Comparison of ENCODE assay signal across 19 cellular contexts in the genomic region with DNA sequence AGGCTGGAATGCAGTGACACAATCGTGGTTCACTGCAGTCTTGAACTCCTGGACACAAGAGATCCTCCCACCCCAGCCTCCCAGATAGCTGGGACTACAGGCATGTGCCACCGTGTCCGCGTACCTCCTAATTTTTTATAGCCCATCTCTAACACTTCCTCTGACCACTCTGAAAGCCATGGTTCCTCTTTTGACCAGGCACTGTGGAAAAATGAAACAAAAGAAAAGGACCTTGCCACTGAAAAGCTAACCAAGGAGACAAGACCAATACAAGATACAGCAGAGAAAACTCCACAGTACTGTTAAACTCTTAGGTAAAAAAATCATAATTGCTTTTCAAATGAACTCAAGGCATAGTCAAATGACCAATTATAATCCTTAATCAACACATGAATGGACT.
"Had no signal": no experiment of that assay in that cellular context is flagged by ENCODE, and none has a peak within 500 bp of the region (broad histone marks: within the 10 kb centered on the region; RNA-seq: fewer than 3 reads in every experiment).

No MANE protein-coding gene starts in this region.

- H3K9me3 Mint-ChIP-seq: activated CD4-positive, alpha-beta memory T cell treated with anti-CD3 and anti-CD28 coated beads for 36 hours; activated naive CD8-positive, alpha-beta T cell treated with anti-CD3 and anti-CD28 coated beads for 36 hours; stimulated activated memory B cell treated with anti-CD40 and anti-IgM and Interleukin-4, amounts not matched to agents 10 μg/mL and 1 μg/mL and 100 μg/mL, for 72 hours; T-helper 1 cell treated with Interleukin-12 subunit alpha and Interleukin-12 subunit beta and Interleukin-4 antibody, amounts not matched to agents 30 μg/mL and 1 μg/mL, for 36 hours had no signal

- H3K36me3 Mint-ChIP-seq: activated CD4-positive, alpha-beta memory T cell treated with anti-CD3 and anti-CD28 coated beads for 36 hours; activated CD8-positive, alpha-beta memory T cell treated with anti-CD3 and anti-CD28 coated beads, Interleukin-2, amount 10 ng/mL, durations not matched to agents 7 days and 5 days; activated naive CD8-positive, alpha-beta T cell treated with anti-CD3 and anti-CD28 coated beads for 36 hours; memory B cell; naive thymus-derived CD4-positive, alpha-beta T cell; stimulated activated memory B cell treated with anti-CD40 and anti-IgM and Interleukin-4, amounts not matched to agents 10 μg/mL and 1 μg/mL and 100 μg/mL, for 72 hours had no signal

- DNase-seq: activated CD4-positive, alpha-beta memory T cell treated with anti-CD3 and anti-CD28 coated beads for 36 hours; activated CD4-positive, alpha-beta T cell treated with anti-CD3 and anti-CD28 coated beads for 36 hours; activated CD8-positive, alpha-beta memory T cell treated with anti-CD3 and anti-CD28 coated beads, Interleukin-2, amount 10 ng/mL, durations not matched to agents 7 days and 5 days; activated naive CD4-positive, alpha-beta T cell; activated naive CD8-positive, alpha-beta T cell treated with anti-CD3 and anti-CD28 coated beads for 36 hours; amniotic stem cell; effector CD8-positive, alpha-beta T cell; left ventricle myocardium superior; naive thymus-derived CD4-positive, alpha-beta T cell; stimulated activated CD4-positive, alpha-beta T cell treated with anti-CD3 and anti-CD28 coated beads, Interleukin-4, amount 100 ng/mL, for 4 hours; testis; upper lobe of left lung had no signal

- H3K27me3 ChIP-seq: neutrophil, testis, upper lobe of left lung had no signal

- H3K4me3 ChIP-seq: testis, upper lobe of left lung had no signal

- H3K9ac ChIP-seq: parathyroid adenoma had no signal

- H3K4me1 ChIP-seq: parathyroid adenoma, testis, upper lobe of left lung had no signal

- H3K79me2 ChIP-seq: parathyroid adenoma had no signal

- ATAC-seq: activated CD4-positive, alpha-beta T cell treated with anti-CD3 and anti-CD28 coated beads for 36 hours; activated CD8-positive, alpha-beta memory T cell treated with anti-CD3 and anti-CD28 coated beads, Interleukin-2, amount 10 ng/mL, durations not matched to agents 7 days and 5 days; left ventricle myocardium superior; naive thymus-derived CD4-positive, alpha-beta T cell; sciatic nerve; stimulated activated memory B cell treated with anti-CD40 and anti-IgM and Interleukin-4, amounts not matched to agents 10 μg/mL and 1 μg/mL and 100 μg/mL, for 72 hours; WTC11 had no signal

- H3K9me3 ChIP-seq: neutrophil, testis, upper lobe of left lung had no signal

- H2AFZ ChIP-seq: parathyroid adenoma had no signal

- H3K4me1 Mint-ChIP-seq: activated CD4-positive, alpha-beta T cell treated with anti-CD3 and anti-CD28 coated beads for 36 hours; activated CD8-positive, alpha-beta memory T cell treated with anti-CD3 and anti-CD28 coated beads, Interleukin-2, amount 10 ng/mL, durations not matched to agents 7 days and 5 days; activated naive CD8-positive, alpha-beta T cell treated with anti-CD3 and anti-CD28 coated beads for 36 hours; memory B cell; naive thymus-derived CD4-positive, alpha-beta T cell; stimulated activated memory B cell treated with anti-CD40 and anti-IgM and Interleukin-4, amounts not matched to agents 10 μg/mL and 1 μg/mL and 100 μg/mL, for 72 hours had no signal

- H3K27ac ChIP-seq: neutrophil, parathyroid adenoma, testis, upper lobe of left lung had no signal

- H3K36me3 ChIP-seq: neutrophil, upper lobe of left lung had no signal

- H3K27ac Mint-ChIP-seq: activated CD4-positive, alpha-beta memory T cell treated with anti-CD3 and anti-CD28 coated beads for 36 hours; activated CD4-positive, alpha-beta T cell treated with anti-CD3 and anti-CD28 coated beads for 36 hours; activated CD8-positive, alpha-beta memory T cell treated with anti-CD3 and anti-CD28 coated beads, Interleukin-2, amount 10 ng/mL, durations not matched to agents 7 days and 5 days; activated naive CD8-positive, alpha-beta T cell treated with anti-CD3 and anti-CD28 coated beads for 36 hours; memory B cell; naive thymus-derived CD4-positive, alpha-beta T cell; stimulated activated memory B cell treated with anti-CD40 and anti-IgM and Interleukin-4, amounts not matched to agents 10 μg/mL and 1 μg/mL and 100 μg/mL, for 72 hours; T-helper 1 cell treated with Interleukin-12 subunit alpha and Interleukin-12 subunit beta and Interleukin-4 antibody, amounts not matched to agents 30 μg/mL and 1 μg/mL, for 36 hours; WTC11 had no signal

- H3K4me3 Mint-ChIP-seq: activated CD4-positive, alpha-beta memory T cell treated with anti-CD3 and anti-CD28 coated beads for 36 hours; activated CD4-positive, alpha-beta T cell treated with anti-CD3 and anti-CD28 coated beads for 36 hours; activated CD8-positive, alpha-beta memory T cell treated with anti-CD3 and anti-CD28 coated beads, Interleukin-2, amount 10 ng/mL, durations not matched to agents 7 days and 5 days; activated naive CD8-positive, alpha-beta T cell treated with anti-CD3 and anti-CD28 coated beads for 36 hours; memory B cell; naive thymus-derived CD4-positive, alpha-beta T cell; stimulated activated memory B cell treated with anti-CD40 and anti-IgM and Interleukin-4, amounts not matched to agents 10 μg/mL and 1 μg/mL and 100 μg/mL, for 72 hours; T-helper 1 cell treated with Interleukin-12 subunit alpha and Interleukin-12 subunit beta and Interleukin-4 antibody, amounts not matched to agents 30 μg/mL and 1 μg/mL, for 36 hours; WTC11 had no signal
